In genomic region chr1:228756457-228756856, GRCh38 we compare ENCODE assay signal across 37 cellular contexts.
"Had no signal": no experiment of that assay in that cellular context is flagged by ENCODE, and none has a peak within 500 bp of the region (broad histone marks: within the 10 kb centered on the region; RNA-seq: fewer than 3 reads in every experiment).

No MANE protein-coding gene starts in this region.

- H3K27ac Mint-ChIP-seq: activated naive CD4-positive, alpha-beta T cell treated with anti-CD3 and anti-CD28 coated beads for 36 hours; activated naive CD4-positive, alpha-beta T cell treated with anti-CD3 and anti-CD28 coated beads, Interleukin-2, amount 10 ng/mL, durations not matched to agents 7 days and 5 days; activated naive CD4-positive, alpha-beta T cell treated with anti-CD3 and anti-CD28 coated beads, Interleukin-2, amount 50 U/mL, for 72 hours; activated naive CD8-positive, alpha-beta T cell; activated naive CD8-positive, alpha-beta T cell treated with anti-CD3 and anti-CD28 coated beads for 36 hours; activated naive CD8-positive, alpha-beta T cell treated with anti-CD3 and anti-CD28 coated beads, Interleukin-2, amount 10 ng/mL, durations not matched to agents 7 days and 5 days; activated naive CD8-positive, alpha-beta T cell treated with anti-CD3 and anti-CD28 coated beads, Interleukin-2, amount 50 U/mL, for 24 hours; activated T-cell treated with anti-CD3 and anti-CD28 coated beads, Interleukin-2, amount 50 U/mL, for 24 hours; activated T-cell treated with anti-CD3 and anti-CD28 coated beads, Interleukin-2, amount 50 U/mL, for 72 hours; activated T-helper 1 cell treated with anti-CD3 and anti-CD28 coated beads, Interleukin-12 subunit alpha, Interleukin-12 subunit beta, Interleukin-2, Interleukin-4 antibody, amounts not matched to agents 30 ng/mL and 10 ng/mL and 1 ng/mL, durations not matched to agents 14 hours and 24 hours and 36 hours; activated T-helper 17 cell treated with anti-CD3 and anti-CD28 coated beads, Interleukin-2, amount 50 U/mL, for 72 hours; activated T-helper 2 cell treated with anti-CD3 and anti-CD28 coated beads, Interferon-gamma antibody, Interleukin-2, Interleukin-4, amounts not matched to agents 10 μg/mL and 5 μg/mL and 100 μg/mL, durations not matched to agents 14 hours and 24 hours and 36 hours had no signal

- DNase-seq: activated effector memory CD4-positive, alpha-beta T cell treated with anti-CD3 and anti-CD28 coated beads, Interleukin-2, amount 50 U/mL, for 16 hours; activated effector memory CD4-positive, alpha-beta T cell treated with Interleukin-2 at 50 U/mL for 16 hours; activated gamma-delta T cell; activated gamma-delta T cell treated with Interleukin-2 at 50 U/mL for 16 hours; activated naive CD4-positive, alpha-beta T cell; activated naive CD4-positive, alpha-beta T cell treated with anti-CD3 and anti-CD28 coated beads for 36 hours; activated naive CD4-positive, alpha-beta T cell treated with anti-CD3 and anti-CD28 coated beads, Interleukin-2, amount 10 ng/mL, durations not matched to agents 7 days and 5 days; activated naive CD4-positive, alpha-beta T cell treated with anti-CD3 and anti-CD28 coated beads, Interleukin-2, amount 50 U/mL, for 16 hours; activated naive CD4-positive, alpha-beta T cell treated with Interleukin-2 at 50 U/mL for 16 hours; activated naive CD8-positive, alpha-beta T cell treated with anti-CD3 and anti-CD28 coated beads for 36 hours; activated naive CD8-positive, alpha-beta T cell treated with anti-CD3 and anti-CD28 coated beads, Interleukin-2, amount 10 ng/mL, durations not matched to agents 7 days and 5 days; activated naive CD8-positive, alpha-beta T cell treated with anti-CD3 and anti-CD28 coated beads, Interleukin-2, amount 50 U/mL, for 24 hours; activated T-cell treated with anti-CD3 and anti-CD28 coated beads, Interleukin-2, amount 50 U/mL, for 24 hours; activated T-cell treated with anti-CD3 and anti-CD28 coated beads, Interleukin-2, amount 50 U/mL, for 4 hours; activated T-cell treated with anti-CD3 and anti-CD28 coated beads, Interleukin-2, amount 50 U/mL, for 48 hours; activated T-cell treated with anti-CD3 and anti-CD28 coated beads, Interleukin-2, amount 50 U/mL, for 72 hours; adrenal gland; amniotic stem cell; amygdala; anterior cingulate cortex; aorta; body of pancreas; brain microvascular endothelial cell; caudate nucleus; central memory CD4-positive, alpha-beta T cell; cerebellar nuclear complex had no signal

- ATAC-seq: activated naive CD4-positive, alpha-beta T cell treated with anti-CD3 and anti-CD28 coated beads, Interleukin-2, amount 50 U/mL, for 72 hours; activated naive CD8-positive, alpha-beta T cell treated with anti-CD3 and anti-CD28 coated beads, Interleukin-2, amount 50 U/mL, for 24 hours; activated T-cell treated with anti-CD3 and anti-CD28 coated beads, Interleukin-2, amount 50 U/mL, for 4 hours; activated T-cell treated with anti-CD3 and anti-CD28 coated beads, Interleukin-2, amount 50 U/mL, for 72 hours; activated T-helper 17 cell treated with anti-CD3 and anti-CD28 coated beads, Interleukin-2, amount 50 U/mL, for 72 hours; body of pancreas had no signal

- H3K9me3 Mint-ChIP-seq: activated naive CD4-positive, alpha-beta T cell treated with anti-CD3 and anti-CD28 coated beads for 36 hours; activated naive CD4-positive, alpha-beta T cell treated with anti-CD3 and anti-CD28 coated beads, Interleukin-2, amount 50 U/mL, for 72 hours; activated naive CD8-positive, alpha-beta T cell treated with anti-CD3 and anti-CD28 coated beads for 36 hours; activated naive CD8-positive, alpha-beta T cell treated with anti-CD3 and anti-CD28 coated beads, Interleukin-2, amount 50 U/mL, for 24 hours; activated T-cell treated with anti-CD3 and anti-CD28 coated beads, Interleukin-2, amount 50 U/mL, for 24 hours; central memory CD8-positive, alpha-beta T cell had no signal

- H3K27ac ChIP-seq: adrenal gland, ascending aorta, body of pancreas, brain microvascular endothelial cell, breast epithelium, cardiac muscle cell had no signal

- H3K9me3 ChIP-seq: adrenal gland, ascending aorta, body of pancreas, breast epithelium had no signal

- H3K4me3 ChIP-seq: adrenal gland, ascending aorta, body of pancreas, breast epithelium, cardiac muscle cell had no signal

- H3K36me3 ChIP-seq: adrenal gland, ascending aorta, brain microvascular endothelial cell, breast epithelium, cardiac muscle cell had no signal

- H3K27me3 ChIP-seq: adrenal gland, ascending aorta, body of pancreas, breast epithelium had no signal

- H3K4me3 Mint-ChIP-seq: activated naive CD4-positive, alpha-beta T cell treated with anti-CD3 and anti-CD28 coated beads for 36 hours; activated naive CD4-positive, alpha-beta T cell treated with anti-CD3 and anti-CD28 coated beads, Interleukin-2, amount 10 ng/mL, durations not matched to agents 7 days and 5 days; activated naive CD4-positive, alpha-beta T cell treated with anti-CD3 and anti-CD28 coated beads, Interleukin-2, amount 50 U/mL, for 24 hours; activated naive CD8-positive, alpha-beta T cell; activated naive CD8-positive, alpha-beta T cell treated with anti-CD3 and anti-CD28 coated beads for 36 hours; activated naive CD8-positive, alpha-beta T cell treated with anti-CD3 and anti-CD28 coated beads, Interleukin-2, amount 10 ng/mL, durations not matched to agents 7 days and 5 days; activated naive CD8-positive, alpha-beta T cell treated with anti-CD3 and anti-CD28 coated beads, Interleukin-2, amount 50 U/mL, for 24 hours; activated T-cell treated with anti-CD3 and anti-CD28 coated beads, Interleukin-2, amount 50 U/mL, for 24 hours; activated T-cell treated with anti-CD3 and anti-CD28 coated beads, Interleukin-2, amount 50 U/mL, for 4 hours; activated T-cell treated with anti-CD3 and anti-CD28 coated beads, Interleukin-2, amount 50 U/mL, for 72 hours; activated T-helper 1 cell treated with anti-CD3 and anti-CD28 coated beads, Interleukin-12 subunit alpha, Interleukin-12 subunit beta, Interleukin-2, Interleukin-4 antibody, amounts not matched to agents 30 ng/mL and 10 ng/mL and 1 ng/mL, durations not matched to agents 14 hours and 24 hours and 36 hours; activated T-helper 17 cell treated with anti-CD3 and anti-CD28 coated beads, Interleukin-2, amount 50 U/mL, for 72 hours; brain; central memory CD8-positive, alpha-beta T cell had no signal

- H3K4me1 Mint-ChIP-seq: activated naive CD4-positive, alpha-beta T cell treated with anti-CD3 and anti-CD28 coated beads, Interleukin-2, amount 50 U/mL, for 24 hours; activated naive CD8-positive, alpha-beta T cell treated with anti-CD3 and anti-CD28 coated beads for 36 hours had no signal

- H3K4me1 ChIP-seq: adrenal gland, body of pancreas, breast epithelium had no signal

- H3K36me3 Mint-ChIP-seq: activated naive CD4-positive, alpha-beta T cell treated with anti-CD3 and anti-CD28 coated beads, Interleukin-2, amount 50 U/mL, for 24 hours; activated naive CD4-positive, alpha-beta T cell treated with anti-CD3 and anti-CD28 coated beads, Interleukin-2, amount 50 U/mL, for 72 hours; activated naive CD8-positive, alpha-beta T cell; brain had no signal
